In genomic region chr9:22374021-22374420, GRCh38 we compare ENCODE assay signal across 25 cellular contexts.
DNase-seq lines count a peak whose midpoint lies in the region; ATAC-seq and TF ChIP-seq lines count a peak whose summit lies in the region.
"Had no signal": no experiment of that assay in that cellular context is flagged by ENCODE, and none has a peak within 500 bp of the region (broad histone marks: within the 10 kb centered on the region; RNA-seq: fewer than 3 reads in every experiment).

No MANE protein-coding gene starts in this region.

- peaks cover 3% of the 10 kb centered on the region; the same call in 1 of the 2 replicates for H3K9me2 ChIP-seq in GM23338 (ENCODE audit: insufficient read depth)

- H3K36me3 Mint-ChIP-seq in GM23338 (ENCODE audit: low read depth) (no peaks in the 10 kb centered on the region), nephron progenitor cell (ENCODE audit: low read depth) (peaks cover 9% of the 10 kb centered on the region)
- H3K36me3 Mint-ChIP-seq: activated CD8-positive, alpha-beta memory T cell treated with anti-CD3 and anti-CD28 coated beads, Interleukin-2, amount 10 ng/mL, durations not matched to agents 7 days and 5 days; activated naive CD4-positive, alpha-beta T cell treated with anti-CD3 and anti-CD28 coated beads, Interleukin-2, amount 50 U/mL, for 24 hours; CD14-positive monocyte; mesothelial cell of epicardium; naive thymus-derived CD8-positive, alpha-beta T cell had no signal

- H3K4me3 ChIP-seq in GM23338, result no peak overlapping the region
- H3K4me3 ChIP-seq in osteoblast (ENCODE audit: insufficient read depth, low read length), result no peak overlapping the region
- H3K4me3 ChIP-seq: HAP-1, heart left ventricle, PC-9 had no signal

- H3K9me3 Mint-ChIP-seq in GM23338 (no peaks in the 10 kb centered on the region), nephron progenitor cell (peaks cover 26% of the 10 kb centered on the region)
- H3K9me3 Mint-ChIP-seq: activated CD4-positive, alpha-beta T cell treated with anti-CD3 and anti-CD28 coated beads, Interleukin-2, amount 10 ng/mL, durations not matched to agents 7 days and 5 days; activated T-helper 1 cell treated with anti-CD3 and anti-CD28 coated beads, Interleukin-12 subunit alpha, Interleukin-12 subunit beta, Interleukin-2, Interleukin-4 antibody, amounts not matched to agents 30 ng/mL and 10 ng/mL and 1 ng/mL, durations not matched to agents 14 hours and 24 hours and 36 hours; dendritic cell treated with granulocyte-macrophage colony-stimulating factor and Interleukin-4, amounts not matched to agents 40 ng/mL and 50 ng/mL, for 4 days; T-helper 1 cell treated with Interleukin-12 subunit alpha and Interleukin-12 subunit beta and Interleukin-4 antibody, amounts not matched to agents 30 μg/mL and 1 μg/mL, for 36 hours had no signal

- H3K27me3 ChIP-seq in GM23338 (ENCODE audit: insufficient read depth), result no peaks in the 10 kb centered on the region
- no peaks in the 10 kb centered on the region for H3K27me3 ChIP-seq in osteoblast (ENCODE audit: insufficient read depth, low read length)
- H3K27me3 ChIP-seq: heart left ventricle had no signal

- DNase-seq in GM23338 (ENCODE audit: low spot score) (no peak), NCI-H2081 (lab: John Stamatoyannopoulos, UW) (peak; percentile 72 to 82), SHP77 treated with DMSO at 0.1 percent for 48 hours (lab: John Stamatoyannopoulos, UW) (peak; percentile 35), nephron progenitor cell (no peak), osteoblast (ENCODE audit: insufficient read length, low spot score, missing footprints) (no peak)
- no peak for DNase-seq in activated CD4-positive, alpha-beta T cell treated with anti-CD3 and anti-CD28 coated beads for 1 hour
- DNase-seq: activated CD4-positive, alpha-beta T cell treated with anti-CD3 and anti-CD28 coated beads, Interleukin-2, amount 10 ng/mL, durations not matched to agents 7 days and 5 days; activated CD8-positive, alpha-beta memory T cell treated with anti-CD3 and anti-CD28 coated beads, Interleukin-2, amount 10 ng/mL, durations not matched to agents 7 days and 5 days; anterior cingulate cortex; heart left ventricle; KG1; naive thymus-derived CD8-positive, alpha-beta T cell; NCI-H187; NCI-H526 treated with DMSO at 0.1 percent for 48 hours; PC-9; SIG-M5 had no signal

- H3K36me3 ChIP-seq in GM23338 (ENCODE audit: insufficient read depth) (no peaks in the 10 kb centered on the region), osteoblast (ENCODE audit: insufficient read depth, low read length) (no peaks in the 10 kb centered on the region)
- H3K36me3 ChIP-seq: HAP-1, heart left ventricle had no signal

- no peak for TF ChIP-seq CTCF in GM23338 (conservative IDR thresholded peaks at IDR 0.05; ENCODE audit: low read depth in 2 of 2)
- no peak for TF ChIP-seq CTCF in nephron progenitor cell (IDR thresholded peaks at IDR 0.05)
- TF ChIP-seq CTCF in osteoblast (IDR thresholded peaks at IDR 0.05; ENCODE audit: extremely low read depth, low read depth, low read length), result no peak

- H4K20me1 ChIP-seq in GM23338 (replicated peaks; ENCODE audit: insufficient read depth), result no peaks in the 10 kb centered on the region
- H4K20me1 ChIP-seq in osteoblast (ENCODE audit: insufficient read depth, low read length), result no peaks in the 10 kb centered on the region

- no peak overlapping the region for H3K27ac Mint-ChIP-seq in GM23338
- H3K27ac Mint-ChIP-seq in nephron progenitor cell, result peak overlapping the region; percentile 98
- H3K27ac Mint-ChIP-seq: activated CD4-positive, alpha-beta T cell treated with anti-CD3 and anti-CD28 coated beads, Interleukin-2, amount 10 ng/mL, durations not matched to agents 7 days and 5 days; activated CD8-positive, alpha-beta memory T cell treated with anti-CD3 and anti-CD28 coated beads, Interleukin-2, amount 10 ng/mL, durations not matched to agents 7 days and 5 days; activated naive CD4-positive, alpha-beta T cell treated with anti-CD3 and anti-CD28 coated beads, Interleukin-2, amount 50 U/mL, for 24 hours; activated T-helper 1 cell treated with anti-CD3 and anti-CD28 coated beads, Interleukin-12 subunit alpha, Interleukin-12 subunit beta, Interleukin-2, Interleukin-4 antibody, amounts not matched to agents 30 ng/mL and 10 ng/mL and 1 ng/mL, durations not matched to agents 14 hours and 24 hours and 36 hours; CD14-positive monocyte; dendritic cell treated with granulocyte-macrophage colony-stimulating factor and Interleukin-4, amounts not matched to agents 40 ng/mL and 50 ng/mL, for 4 days; mesothelial cell of epicardium; naive thymus-derived CD8-positive, alpha-beta T cell; T-helper 1 cell treated with Interleukin-12 subunit alpha and Interleukin-12 subunit beta and Interleukin-4 antibody, amounts not matched to agents 30 μg/mL and 1 μg/mL, for 36 hours had no signal

- ATAC-seq in GM23338, result no peak
- ATAC-seq in HG02870 (IDR thresholded peaks at IDR 0.05; ENCODE audit: unreplicated experiment), result no peak
- ATAC-seq: activated CD8-positive, alpha-beta memory T cell treated with anti-CD3 and anti-CD28 coated beads, Interleukin-2, amount 10 ng/mL, durations not matched to agents 7 days and 5 days; heart left ventricle; left lobe of liver; naive thymus-derived CD8-positive, alpha-beta T cell had no signal

- H3K27me3 Mint-ChIP-seq in GM23338 (ENCODE audit: insufficient read depth, low read depth, poor library complexity) (no peaks in the 10 kb centered on the region), nephron progenitor cell (ENCODE audit: low read depth, poor library complexity) (peaks cover 5% of the 10 kb centered on the region)
- H3K27me3 Mint-ChIP-seq: activated CD4-positive, alpha-beta T cell treated with anti-CD3 and anti-CD28 coated beads, Interleukin-2, amount 10 ng/mL, durations not matched to agents 7 days and 5 days; activated CD8-positive, alpha-beta memory T cell treated with anti-CD3 and anti-CD28 coated beads, Interleukin-2, amount 10 ng/mL, durations not matched to agents 7 days and 5 days; activated naive CD4-positive, alpha-beta T cell treated with anti-CD3 and anti-CD28 coated beads, Interleukin-2, amount 50 U/mL, for 24 hours; dendritic cell treated with granulocyte-macrophage colony-stimulating factor and Interleukin-4, amounts not matched to agents 40 ng/mL and 50 ng/mL, for 4 days had no signal

- H3K9me3 ChIP-seq in osteoblast (ENCODE audit: low read depth, low read length), result no peaks in the 10 kb centered on the region
- H3K9me3 ChIP-seq: HAP-1 had no signal

- H3K27ac ChIP-seq in GM23338 (ENCODE audit: low read depth), result no peak overlapping the region
- no peak overlapping the region for H3K27ac ChIP-seq in osteoblast (ENCODE audit: low read depth, low read length)
- H3K27ac ChIP-seq: heart left ventricle, PC-9 had no signal

- H3K4me1 Mint-ChIP-seq in GM23338 (peaks cover 11% of the 10 kb centered on the region), nephron progenitor cell (peaks cover 14% of the 10 kb centered on the region)
- H3K4me1 Mint-ChIP-seq: activated CD4-positive, alpha-beta T cell treated with anti-CD3 and anti-CD28 coated beads, Interleukin-2, amount 10 ng/mL, durations not matched to agents 7 days and 5 days; activated CD8-positive, alpha-beta memory T cell treated with anti-CD3 and anti-CD28 coated beads, Interleukin-2, amount 10 ng/mL, durations not matched to agents 7 days and 5 days; activated naive CD4-positive, alpha-beta T cell treated with anti-CD3 and anti-CD28 coated beads, Interleukin-2, amount 50 U/mL, for 24 hours; CD14-positive monocyte; mesothelial cell of epicardium; naive thymus-derived CD8-positive, alpha-beta T cell had no signal

- H3K4me1 ChIP-seq in GM23338 (ENCODE audit: insufficient read depth) (peaks cover 16% of the 10 kb centered on the region), osteoblast (ENCODE audit: insufficient read depth, low read length) (no peaks in the 10 kb centered on the region)
- H3K4me1 ChIP-seq: HAP-1, heart left ventricle had no signal

- no peaks in the 10 kb centered on the region for H3F3A ChIP-seq in GM23338 (replicated peaks; ENCODE audit: low read depth)

- H3K4me3 Mint-ChIP-seq in GM23338 (no peak overlapping the region), nephron progenitor cell (no peak overlapping the region)
- H3K4me3 Mint-ChIP-seq: activated CD4-positive, alpha-beta T cell treated with anti-CD3 and anti-CD28 coated beads, Interleukin-2, amount 10 ng/mL, durations not matched to agents 7 days and 5 days; activated CD8-positive, alpha-beta memory T cell treated with anti-CD3 and anti-CD28 coated beads, Interleukin-2, amount 10 ng/mL, durations not matched to agents 7 days and 5 days; activated naive CD4-positive, alpha-beta T cell treated with anti-CD3 and anti-CD28 coated beads, Interleukin-2, amount 50 U/mL, for 24 hours; activated T-helper 1 cell treated with anti-CD3 and anti-CD28 coated beads, Interleukin-12 subunit alpha, Interleukin-12 subunit beta, Interleukin-2, Interleukin-4 antibody, amounts not matched to agents 30 ng/mL and 10 ng/mL and 1 ng/mL, durations not matched to agents 14 hours and 24 hours and 36 hours; CD14-positive monocyte; dendritic cell treated with granulocyte-macrophage colony-stimulating factor and Interleukin-4, amounts not matched to agents 40 ng/mL and 50 ng/mL, for 4 days; mesothelial cell of epicardium; naive thymus-derived CD8-positive, alpha-beta T cell; T-helper 1 cell treated with Interleukin-12 subunit alpha and Interleukin-12 subunit beta and Interleukin-4 antibody, amounts not matched to agents 30 μg/mL and 1 μg/mL, for 36 hours had no signal

- no peak overlapping the region for H3K4me2 ChIP-seq in GM23338
- no peak overlapping the region for H3K4me2 ChIP-seq in osteoblast (ENCODE audit: insufficient read depth, low read length)
- H3K4me2 ChIP-seq: PC-9 had no signal

- H2AFZ ChIP-seq in GM23338 (peak overlapping the region; percentile 72), osteoblast (ENCODE audit: low read length) (no peak overlapping the region)
- H2AFZ ChIP-seq: PC-9 had no signal

- H3K79me2 ChIP-seq in GM23338 (replicated peaks; ENCODE audit: insufficient read depth), result no peaks in the 10 kb centered on the region
- H3K79me2 ChIP-seq in osteoblast (ENCODE audit: insufficient read depth, low read length), result no peaks in the 10 kb centered on the region

TF ChIP-seq in GM23338, 12 proteins besides CTCF, POLR2A, EP300 and RAD21 (continues in another document):
- TF ChIP-seq POLR2AphosphoS5 (IDR thresholded peaks at IDR 0.05; ENCODE audit: low read depth) (no peak), ZNF331 (CRISPR knock-in tag; IDR thresholded peaks at IDR 0.05; ENCODE audit: low read depth) (no peak)

Comparison
In these comparisons a context has a peak if more than half of its experiments do, and no peak if none do; other contexts are left out.
1. DNase-seq: peak in NCI-H2081 (2 of 2) and SHP77 treated with DMSO at 0.1 percent for 48 hours (single experiment); none in GM23338 (single experiment), nephron progenitor cell (single experiment), osteoblast (single experiment) and activated CD4-positive, alpha-beta T cell treated with anti-CD3 and anti-CD28 coated beads for 1 hour (single experiment).